16 cellular contexts compared by ENCODE assay signal in the genomic region with DNA sequence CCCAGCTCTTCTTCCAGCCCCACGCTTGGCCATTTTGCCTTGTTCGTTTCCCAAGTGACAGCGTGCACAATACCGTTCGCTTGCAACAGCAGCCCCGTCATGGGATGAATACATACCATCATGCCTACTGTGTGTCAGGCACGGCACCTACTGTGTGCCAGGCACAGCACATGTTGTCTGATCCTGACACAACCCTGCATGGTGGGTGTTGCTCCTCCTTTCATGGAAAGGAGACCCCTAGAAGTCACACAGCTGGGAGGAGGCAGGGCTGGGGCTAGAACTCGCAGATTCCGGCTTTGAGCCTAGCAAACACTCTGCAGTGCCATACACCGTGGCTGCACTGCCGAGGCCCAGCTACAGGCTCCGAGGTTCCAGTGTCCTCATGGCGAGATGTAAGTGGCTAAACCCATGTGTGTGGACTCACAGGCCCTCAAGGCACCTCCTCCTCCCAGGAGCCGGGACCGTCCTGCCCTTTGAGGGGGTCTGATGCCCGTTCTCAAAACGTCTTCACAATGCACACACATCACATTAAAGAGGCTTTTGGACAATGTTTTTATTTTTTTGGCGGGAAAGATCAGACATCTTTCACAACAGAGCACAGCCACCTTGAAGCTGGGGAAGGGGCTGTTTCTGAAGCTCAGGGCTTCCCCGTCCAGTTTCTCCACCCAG.
A peak's percentile ranks its signal among the peaks of the same experiment; 100 is the strongest.
DNase-seq lines count a peak whose midpoint lies in the region; ATAC-seq and TF ChIP-seq lines count a peak whose summit lies in the region.
"Had no signal": no experiment of that assay in that cellular context is flagged by ENCODE, and none has a peak within 500 bp of the region (broad histone marks: within the 10 kb centered on the region; RNA-seq: fewer than 3 reads in every experiment).

No MANE protein-coding gene starts in this region.

- H3K36me3 ChIP-seq in esophagus muscularis mucosa (no peaks in the 10 kb centered on the region), mesendoderm (ENCODE audit: control insufficient read depth, insufficient read depth, low read length) (no peaks in the 10 kb centered on the region), thyroid gland (no peaks in the 10 kb centered on the region)
- no peaks in the 10 kb centered on the region for H3K36me3 ChIP-seq in CD8-positive, alpha-beta memory T cell (ENCODE audit: insufficient read depth, low read length)

- no peak overlapping the region for H4K8ac ChIP-seq in mesendoderm (ENCODE audit: low read depth, low read length)

- no peaks in the 10 kb centered on the region for H3K79me1 ChIP-seq in mesendoderm (ENCODE audit: low read length)

- no peaks in the 10 kb centered on the region for H3K27me3 ChIP-seq in esophagus muscularis mucosa
- no peaks in the 10 kb centered on the region for H3K27me3 ChIP-seq in mesendoderm (ENCODE audit: insufficient read depth, low read length, poor library complexity)
- H3K27me3 ChIP-seq in thyroid gland = no peaks in the 10 kb centered on the region
- H3K27me3 ChIP-seq in CD8-positive, alpha-beta memory T cell (ENCODE audit: insufficient read depth, low read length, poor library complexity, severe bottlenecking) = no peaks in the 10 kb centered on the region

- no peak overlapping the region for H4K5ac ChIP-seq in mesendoderm (ENCODE audit: low read length)

- POLR2A ChIA-PET in RWPE1 (lab: Yijun Ruan, JAX; ENCODE audit: low non-redundant PET) = no interaction called here
- POLR2A ChIA-PET in CD8-positive, alpha-beta memory T cell (lab: Charles Lee) = no interaction called here

- H3K27ac Mint-ChIP-seq in CD8-positive, alpha-beta memory T cell = no peak overlapping the region
- H3K27ac Mint-ChIP-seq: activated naive CD4-positive, alpha-beta T cell treated with anti-CD3 and anti-CD28 coated beads for 36 hours; IgD-negative memory B cell; stimulated activated naive B cell treated with anti-CD40 and anti-IgM and Interleukin-4, amounts not matched to agents 10 μg/mL and 1 μg/mL and 100 μg/mL, for 72 hours had no signal

- intact Hi-C loops in esophagus muscularis mucosa (cut with DNase I) = no loop called here
- intact Hi-C loops in thyroid gland (cut with DNase I) = no loop called here

- peak overlapping the region; percentile 54 for H3K56ac ChIP-seq in mesendoderm (ENCODE audit: low read length)

- H3K4me1 ChIP-seq in esophagus muscularis mucosa (peaks cover 55 to 62% (median 60%) of the 10 kb centered on the region in 4 donors), mesendoderm (ENCODE audit: control insufficient read depth, low read depth, low read length) (peaks cover 13% of the 10 kb centered on the region), thyroid gland (peaks cover 24 to 61% of the 10 kb centered on the region in 2 donors)
- H3K4me1 ChIP-seq in CD8-positive, alpha-beta memory T cell (ENCODE audit: insufficient read depth, low read length) = no peaks in the 10 kb centered on the region

- H3K9me3 Mint-ChIP-seq in CD8-positive, alpha-beta memory T cell = peaks cover 0 to under 1% (median 0%) of the 10 kb centered on the region in 5 donors
- H3K9me3 Mint-ChIP-seq: IgD-negative memory B cell had no signal

- H3K36me3 Mint-ChIP-seq in CD8-positive, alpha-beta memory T cell = no peaks in the 10 kb centered on the region
- H3K36me3 Mint-ChIP-seq: IgD-negative memory B cell had no signal

- no peak for TF ChIP-seq EP300 in esophagus muscularis mucosa (IDR thresholded peaks at IDR 0.05)

- H3K4me3 Mint-ChIP-seq in CD8-positive, alpha-beta memory T cell = no peak overlapping the region
- H3K4me3 Mint-ChIP-seq: activated naive CD4-positive, alpha-beta T cell treated with anti-CD3 and anti-CD28 coated beads for 36 hours; IgD-negative memory B cell; naive B cell; stimulated activated naive B cell treated with anti-CD40 and anti-IgM and Interleukin-4, amounts not matched to agents 10 μg/mL and 1 μg/mL and 100 μg/mL, for 72 hours had no signal

- no peak overlapping the region for H2BK5ac ChIP-seq in mesendoderm (ENCODE audit: low read length)

- H3K27ac ChIP-seq in RWPE1 (peak overlapping the region; percentile 3; the same call in 1 of the 2 replicates), esophagus muscularis mucosa (replicated peaks in 1 of 4) (peak overlapping the region; percentile 76 to 83 (median 79)), mesendoderm (ENCODE audit: low read depth, low read length) (no peak overlapping the region), thyroid gland (peak overlapping the region; percentile 6 to 92 (median 91))
- H3K27ac ChIP-seq in CD8-positive, alpha-beta memory T cell (ENCODE audit: low read depth, low read length) = no peak overlapping the region

- H2BK120ac ChIP-seq in mesendoderm (ENCODE audit: low read depth, low read length) = no peak overlapping the region

- H3K4me2 ChIP-seq in mesendoderm (ENCODE audit: low read length) = no peak overlapping the region

- H3K9ac ChIP-seq in mesendoderm (ENCODE audit: low read length) = no peak overlapping the region
- H3K9ac ChIP-seq: GM23248 had no signal

- 89% methylated on average over 19 of the region's 19 CpGs for WGBS in esophagus muscularis mucosa
- WGBS in mesendoderm (ENCODE audit: extremely low coverage, insufficient coverage, low lambda C conversion rate) = no CpG with 5 or more reads among the region's 19 CpGs
- WGBS in thyroid gland, 2 donors = 80 to 86% methylated on average over 19 of the region's 19 CpGs

- no peaks in the 10 kb centered on the region for H3K79me2 ChIP-seq in mesendoderm (ENCODE audit: control insufficient read depth, insufficient read depth, low read length)

- TF ChIP-seq CTCF in RWPE1 (conservative IDR thresholded peaks at IDR 0.05; ENCODE audit: low read depth) = no peak
- TF ChIP-seq CTCF in esophagus muscularis mucosa (IDR thresholded peaks at IDR 0.05) = no peak
- no peak for TF ChIP-seq CTCF in thyroid gland (IDR thresholded peaks at IDR 0.05)

- no peak overlapping the region for H3K23ac ChIP-seq in mesendoderm (ENCODE audit: low read length)

- CTCF ChIA-PET in RWPE1 (lab: Yijun Ruan, JAX) = no interaction called here
- CTCF ChIA-PET in CD8-positive, alpha-beta memory T cell (lab: Charles Lee) = interaction anchor here (1.3 kb wide), 1 partner anchor 13 kb away, joined by 3 read pairs; no protein-coding TSS in a partner anchor

- H3K4me1 Mint-ChIP-seq in CD8-positive, alpha-beta memory T cell = peaks cover 2 to 4% (median 3%) of the 10 kb centered on the region in 3 donors

- peaks cover 0 to 7% (median 5%) of the 10 kb centered on the region in 4 donors for H3K9me3 ChIP-seq in esophagus muscularis mucosa
- H3K9me3 ChIP-seq in thyroid gland = no peaks in the 10 kb centered on the region
- H3K9me3 ChIP-seq in CD8-positive, alpha-beta memory T cell (ENCODE audit: low read length) = no peaks in the 10 kb centered on the region

- no peak for DNase-seq in RWPE1 (ENCODE audit: low spot score)
- no peak for DNase-seq in esophagus muscularis mucosa (ENCODE audit: extremely low spot score)
- no peak for DNase-seq in mesendoderm
- DNase-seq in thyroid gland = no peak
- no peak for DNase-seq in CD8-positive, alpha-beta memory T cell
- no peak for DNase-seq in GM19238 (ENCODE audit: insufficient read length, low spot score)
- no peak for DNase-seq in SHP77 (lab: John Stamatoyannopoulos, UW)
- DNase-seq: activated naive CD4-positive, alpha-beta T cell treated with anti-CD3 and anti-CD28 coated beads for 36 hours; AML-193; GM23248; naive B cell; NCI-H1105; NK-92 treated with Interleukin-12 subunit alpha and Interleukin-12 subunit beta, amount 100 ng/mL, for 24 hours; stimulated activated naive B cell treated with anti-CD40 and anti-IgM and Interleukin-4, amounts not matched to agents 10 μg/mL and 1 μg/mL and 100 μg/mL, for 72 hours had no signal

- peak overlapping the region; percentile 73 for H2AK5ac ChIP-seq in mesendoderm (ENCODE audit: low read length)

- H3K4me3 ChIP-seq in esophagus muscularis mucosa (no peak overlapping the region), mesendoderm (ENCODE audit: low read length) (no peak overlapping the region), thyroid gland (replicated peaks in 1 of 3) (no peak overlapping the region)
- no peak overlapping the region for H3K4me3 ChIP-seq in CD8-positive, alpha-beta memory T cell (ENCODE audit: low read length)
- H3K4me3 ChIP-seq: GM23248 had no signal

- ATAC-seq in HG02840 (IDR thresholded peaks at IDR 0.05; ENCODE audit: low FRiP score, unreplicated experiment) = no peak

- no peak for TF ChIP-seq POLR2A in esophagus muscularis mucosa (IDR thresholded peaks at IDR 0.05; ENCODE audit: low read depth)
- TF ChIP-seq POLR2A in thyroid gland (IDR thresholded peaks at IDR 0.05) = no peak

- no peak overlapping the region for H3K4ac ChIP-seq in mesendoderm (ENCODE audit: low read depth, low read length)

- no peak overlapping the region for H2BK15ac ChIP-seq in mesendoderm (replicated peaks; ENCODE audit: low read depth)

- H3K27me3 Mint-ChIP-seq in CD8-positive, alpha-beta memory T cell = peaks cover 2 to 3% of the 10 kb centered on the region in 2 donors

- H3K18ac ChIP-seq in mesendoderm (ENCODE audit: low read length) = no peak overlapping the region

Comparison
In these comparisons a context has a peak if more than half of its experiments do, and no peak if none do; other contexts are left out.
1. H3K27ac ChIP-seq: peak in RWPE1 (single experiment), esophagus muscularis mucosa (4 of 4) and thyroid gland (3 of 3); none in mesendoderm (single experiment) and CD8-positive, alpha-beta memory T cell (single experiment).